ENCODE assay signal across 8 cellular contexts in genomic region chr1:6554907-6555778, GRCh38. TPM values are rescaled to one million over a fixed set of nuclear protein-coding genes. Genes with fewer than 3 reads are reported as not detected.
DNase-seq lines count a peak whose midpoint lies in the region; ATAC-seq and TF ChIP-seq lines count a peak whose summit lies in the region.

TSS of gene TAS1R1 (plus strand) at chr1:6555307. CDS start at chr1:6555374, 67 bp downstream.

- WGBS in smooth muscle cell (ENCODE audit: low lambda C conversion rate) = 91% methylated on average over 19 of the region's 19 CpGs

- H3K9me3 ChIP-seq in iPS-18a (ENCODE audit: control insufficient read depth, low read depth, low read length) = no peaks in the 10 kb centered on the region
- H3K9me3 ChIP-seq in smooth muscle cell (replicated peaks; ENCODE audit: low read depth) = no peaks in the 10 kb centered on the region

- peak within 1 kb of the TSS; percentile 79 for H3K27ac Mint-ChIP-seq in activated CD4-positive, alpha-beta T cell treated with anti-CD3 and anti-CD28 coated beads, Interleukin-2, amount 10 ng/mL, durations not matched to agents 7 days and 5 days

- no peaks in the 10 kb centered on the region for H3K27me3 Mint-ChIP-seq in activated CD4-positive, alpha-beta T cell treated with anti-CD3 and anti-CD28 coated beads, Interleukin-2, amount 10 ng/mL, durations not matched to agents 7 days and 5 days

- H3K4me3 Mint-ChIP-seq in activated CD4-positive, alpha-beta T cell treated with anti-CD3 and anti-CD28 coated beads, Interleukin-2, amount 10 ng/mL, durations not matched to agents 7 days and 5 days = peak within 1 kb of the TSS; percentile 80

- peak within 1 kb of the TSS; percentile 96 for H2AFZ ChIP-seq in smooth muscle cell (ENCODE audit: low read depth)

- H3K4me1 ChIP-seq in iPS-18a (ENCODE audit: control insufficient read depth, low read depth, low read length) (peaks cover 12% of the 10 kb centered on the region), smooth muscle cell (ENCODE audit: low read depth) (peaks cover 3% of the 10 kb centered on the region)

- peaks cover 25% of the 10 kb centered on the region for H3K79me2 ChIP-seq in smooth muscle cell (ENCODE audit: low read depth)

- no peak for TF ChIP-seq CTCF in astrocyte of the cerebellum (IDR thresholded peaks at IDR 0.05; ENCODE audit: low read depth, low read length, missing control alignments)
- TF ChIP-seq CTCF in smooth muscle cell (IDR thresholded peaks at IDR 0.05; ENCODE audit: borderline replicate concordance, insufficient read depth, poor library complexity, severe bottlenecking) = no peak

- H3K27ac ChIP-seq in iPS-18a (ENCODE audit: low read length) = no peak within 1 kb of the TSS
- H3K27ac ChIP-seq in smooth muscle cell (ENCODE audit: low read depth) = no peak within 1 kb of the TSS

- H3K27me3 ChIP-seq in iPS-18a (ENCODE audit: control insufficient read depth, insufficient read depth, low read length) (no peaks in the 10 kb centered on the region), smooth muscle cell (ENCODE audit: low read depth) (no peaks in the 10 kb centered on the region)

- H3K36me3 ChIP-seq in iPS-18a (ENCODE audit: control insufficient read depth, low read depth, low read length) (peaks cover 3% of the 10 kb centered on the region), smooth muscle cell (ENCODE audit: low read depth) (no peaks in the 10 kb centered on the region)

- POLR2A ChIA-PET in activated CD4-positive, alpha-beta T cell treated with anti-CD3 and anti-CD28 coated beads, Interleukin-2, amount 10 ng/mL, durations not matched to agents 7 days and 5 days (lab: Charles Lee) = interaction anchor here (0.7 kb wide), 1 partner anchor 164 kb away, joined by 3 read pairs; no protein-coding TSS in a partner anchor

- DNase-seq in activated CD4-positive, alpha-beta T cell treated with anti-CD3 and anti-CD28 coated beads, Interleukin-2, amount 10 ng/mL, durations not matched to agents 7 days and 5 days = no peak
- no peak for DNase-seq in activated CD4-positive, alpha-beta T cell treated with anti-CD3 and anti-CD28 coated beads, Interleukin-2, amount 50 U/mL, for 1 hour
- no peak for DNase-seq in astrocyte of the cerebellum (ENCODE audit: low read depth)
- no peak for DNase-seq in smooth muscle cell (lab: John Stamatoyannopoulos, UW; ENCODE audit: unreplicated experiment)
- no peak for DNase-seq in NCI-H748 (lab: John Stamatoyannopoulos, UW; ENCODE audit: unreplicated experiment)
- DNase-seq in stimulated activated CD4-positive, alpha-beta T cell treated with anti-CD3 and anti-CD28 coated beads, Interleukin-1b, Interleukin-23, amount 100 ng/mL, for 48 hours = no peak

- CTCF ChIA-PET in activated CD4-positive, alpha-beta T cell treated with anti-CD3 and anti-CD28 coated beads, Interleukin-2, amount 10 ng/mL, durations not matched to agents 7 days and 5 days (lab: Charles Lee) = interaction anchor here (0.9 to 3.9 kb wide), 24 partner anchors 10 to 193 kb away, joined by 3 to 49 read pairs (median 4); partner anchors contain the start of genes DNAJC11, KLHL21 and ZBTB48

- no peaks in the 10 kb centered on the region for H4K20me1 ChIP-seq in smooth muscle cell (ENCODE audit: low read depth)

- no peaks in the 10 kb centered on the region for H3K9me3 Mint-ChIP-seq in activated CD4-positive, alpha-beta T cell treated with anti-CD3 and anti-CD28 coated beads, Interleukin-2, amount 10 ng/mL, durations not matched to agents 7 days and 5 days

- H3K4me2 ChIP-seq in smooth muscle cell = peak within 1 kb of the TSS; percentile 99

- peak within 1 kb of the TSS; percentile 96 for H3K4me3 ChIP-seq in astrocyte of the cerebellum (ENCODE audit: low read depth, low read length)
- peak within 1 kb of the TSS; percentile 89 for H3K4me3 ChIP-seq in iPS-18a (ENCODE audit: low read length)
- peak within 1 kb of the TSS; percentile 100 for H3K4me3 ChIP-seq in smooth muscle cell

- peaks cover 18% of the 10 kb centered on the region for H3K4me1 Mint-ChIP-seq in activated CD4-positive, alpha-beta T cell treated with anti-CD3 and anti-CD28 coated beads, Interleukin-2, amount 10 ng/mL, durations not matched to agents 7 days and 5 days

- ATAC-seq in HG03432 (IDR thresholded peaks at IDR 0.05; ENCODE audit: unreplicated experiment) = no peak

- in situ Hi-C loops in astrocyte of the cerebellum (cut with HindIII; ENCODE audit: low sequenced_read_pairs) = no loop called here

- H3F3A ChIP-seq in smooth muscle cell (ENCODE audit: low read depth) = no peaks in the 10 kb centered on the region

- H3K36me3 Mint-ChIP-seq in activated CD4-positive, alpha-beta T cell treated with anti-CD3 and anti-CD28 coated beads, Interleukin-2, amount 10 ng/mL, durations not matched to agents 7 days and 5 days (ENCODE audit: low read depth) = peaks cover 5% of the 10 kb centered on the region

- peak within 1 kb of the TSS; percentile 91 for H3K9ac ChIP-seq in iPS-18a (ENCODE audit: low read length)
- peak within 1 kb of the TSS; percentile 96 for H3K9ac ChIP-seq in smooth muscle cell (ENCODE audit: low read depth)

RNA-seq across cellular contexts. Expression of gene TAS1R1, which starts in this region (rescaled TPM):
- not detected for total RNA-seq in activated CD4-positive, alpha-beta T cell treated with anti-CD3 and anti-CD28 coated beads, Interleukin-2, amount 10 ng/mL, durations not matched to agents 7 days and 5 days
- total RNA-seq in smooth muscle cell = not detected in 2 replicates
- polyA plus RNA-seq in smooth muscle cell = 0.27 TPM in 1 of 2 replicates, not detected in the other
